In genomic region chr22:37747090-37747714, GRCh38 we compare ENCODE assay signal across 8 cellular contexts.
DNase-seq lines count a peak whose midpoint lies in the region; ATAC-seq, FAIRE-seq and TF ChIP-seq lines count a peak whose summit lies in the region.

No MANE protein-coding gene starts in this region.

- no peaks in the 10 kb centered on the region for H3K27me3 ChIP-seq in DND-41 (ENCODE audit: insufficient read depth, low read length, poor library complexity)
- H3K27me3 ChIP-seq in endocrine pancreas (ENCODE audit: control insufficient read depth, insufficient read depth, low read length): no peaks in the 10 kb centered on the region
- H3K27me3 ChIP-seq in muscle layer of duodenum (ENCODE audit: low read depth, low read length): no peaks in the 10 kb centered on the region

- H3K4me2 ChIP-seq in DND-41 (ENCODE audit: insufficient read depth, low read length): peak overlapping the region; percentile 73

- H3K27ac ChIP-seq in DND-41 (ENCODE audit: low read length) (peak overlapping the region; percentile 91), muscle layer of duodenum (ENCODE audit: low read length) (peak overlapping the region; percentile 63)

- DNase-seq in DND-41 (no peak), RCC 7860 (ENCODE audit: low spot score) (peak; percentile 64), KG1 (lab: John Stamatoyannopoulos, UW) (no peak), superior temporal gyrus (ENCODE audit: extremely low spot score) (no peak)

- peaks cover 67% of the 10 kb centered on the region for H3K79me2 ChIP-seq in DND-41 (ENCODE audit: insufficient read depth, low read length)

- H3K9me3 ChIP-seq in DND-41 (ENCODE audit: insufficient read depth, low read length, severe bottlenecking) (no peaks in the 10 kb centered on the region), endocrine pancreas (ENCODE audit: control insufficient read depth, low read length) (no peaks in the 10 kb centered on the region), muscle layer of duodenum (ENCODE audit: control insufficient read depth in 1 of 2, low read length in 2 of 2) (no peaks in the 10 kb centered on the region)

- H3K9ac ChIP-seq in DND-41 (ENCODE audit: low read depth, low read length): peak overlapping the region; percentile 99
- H3K9ac ChIP-seq in endocrine pancreas (ENCODE audit: control insufficient read depth, insufficient read depth, low read length): peak overlapping the region; percentile 47

- H3K4me1 ChIP-seq in DND-41 (ENCODE audit: insufficient read depth, low read length) (peaks cover 34% of the 10 kb centered on the region), endocrine pancreas (ENCODE audit: control insufficient read depth, insufficient read depth, low read length) (no peaks in the 10 kb centered on the region), muscle layer of duodenum (ENCODE audit: control insufficient read depth in 1 of 2, insufficient read depth in 2 of 2, low read length in 2 of 2) (peaks cover 34 to 74% of the 10 kb centered on the region in 2 donors)

- no peak for TF ChIP-seq CTCF in DND-41 (IDR thresholded peaks at IDR 0.05; ENCODE audit: borderline replicate concordance, extremely low read depth, low read length, poor library complexity, severe bottlenecking)

- FAIRE-seq in RCC 7860 (lab: Jason Lieb, UNC): no peak

- H3K36me3 ChIP-seq in DND-41 (ENCODE audit: insufficient read depth, low read length) (peaks cover 31% of the 10 kb centered on the region), endocrine pancreas (ENCODE audit: control insufficient read depth, insufficient read depth, low read length) (no peaks in the 10 kb centered on the region), muscle layer of duodenum (ENCODE audit: control insufficient read depth in 1 of 2, insufficient read depth in 2 of 2, low read length in 2 of 2) (no peaks in the 10 kb centered on the region)

- peak overlapping the region; percentile 85 to 97 for H3K4me3 ChIP-seq in DND-41 (ENCODE audit: low read depth in 1 of 2, low read length in 2 of 2)
- H3K4me3 ChIP-seq in endocrine pancreas (ENCODE audit: control insufficient read depth, insufficient read depth, low read length): no peak overlapping the region
- peak overlapping the region; percentile 90 to 92 for H3K4me3 ChIP-seq in muscle layer of duodenum (ENCODE audit: low read depth in 1 of 2, low read length in 2 of 2)

- no peak overlapping the region for H2AFZ ChIP-seq in DND-41 (ENCODE audit: low read depth, low read length)

- H4K20me1 ChIP-seq in DND-41 (ENCODE audit: insufficient read depth, low read length): peaks cover 44% of the 10 kb centered on the region

- ATAC-seq in DND-41 (ENCODE audit: insufficient read depth, low read depth) (no peak), GM18861 (IDR thresholded peaks at IDR 0.05; ENCODE audit: unreplicated experiment) (no peak), GM18520 (IDR thresholded peaks at IDR 0.05; ENCODE audit: unreplicated experiment) (no peak)
